ENCODE assay signal across 24 cellular contexts in the genomic region with DNA sequence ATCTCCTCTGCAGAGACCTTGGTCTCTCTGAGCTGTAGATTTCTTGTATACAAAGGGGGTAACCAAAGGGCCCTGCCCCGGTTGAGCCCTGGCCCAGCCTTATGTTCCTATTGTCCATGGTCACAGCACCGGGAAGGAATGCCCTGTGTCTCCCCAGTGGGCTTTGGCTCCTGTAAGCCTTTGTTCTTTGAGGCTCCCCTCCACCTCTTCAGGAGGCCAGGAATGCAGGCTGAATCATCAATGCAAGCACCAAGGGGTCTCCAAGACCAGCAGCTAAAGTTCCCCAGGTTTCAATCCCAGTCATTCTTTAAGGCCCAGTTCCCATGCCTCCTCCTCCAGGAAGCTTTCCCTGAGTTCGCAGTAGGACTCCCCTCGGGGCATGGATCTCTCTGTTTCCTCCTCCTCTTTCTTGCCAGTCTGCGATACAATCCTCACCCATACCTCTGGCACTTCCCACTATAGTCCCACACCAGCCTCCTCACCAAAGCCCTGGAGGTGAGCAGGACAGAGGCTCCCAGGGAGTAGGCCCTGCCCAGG. TPM values are rescaled to one million over a fixed set of nuclear protein-coding genes. Genes with fewer than 3 reads are reported as not detected.
"Had no signal": no experiment of that assay in that cellular context is flagged by ENCODE, and none has a peak within 500 bp of the region (broad histone marks: within the 10 kb centered on the region; RNA-seq: fewer than 3 reads in every experiment).

No MANE protein-coding gene starts in this region.

- H3K4me3 Mint-ChIP-seq: activated CD4-positive, alpha-beta memory T cell treated with anti-CD3 and anti-CD28 coated beads for 36 hours; activated CD4-positive, alpha-beta T cell treated with anti-CD3 and anti-CD28 coated beads for 36 hours; activated CD8-positive, alpha-beta memory T cell treated with anti-CD3 and anti-CD28 coated beads, Interleukin-2, amount 10 ng/mL, durations not matched to agents 7 days and 5 days; brain; central memory CD8-positive, alpha-beta T cell; natural killer cell treated with Interleukin-12 subunit alpha and Interleukin-12 subunit beta and Interleukin-15 and Interleukin-18, amount 100 ng/mL, for 72 hours had no signal

- H3K9me3 Mint-ChIP-seq: activated CD4-positive, alpha-beta memory T cell treated with anti-CD3 and anti-CD28 coated beads for 36 hours; brain; central memory CD8-positive, alpha-beta T cell; natural killer cell treated with Interleukin-12 subunit alpha and Interleukin-12 subunit beta and Interleukin-15 and Interleukin-18, amount 100 ng/mL, for 72 hours had no signal

- H3K4me1 ChIP-seq: gastrocnemius medialis had no signal

- H3K27ac Mint-ChIP-seq: activated CD4-positive, alpha-beta memory T cell treated with anti-CD3 and anti-CD28 coated beads for 36 hours; activated CD4-positive, alpha-beta T cell treated with anti-CD3 and anti-CD28 coated beads for 36 hours; activated CD8-positive, alpha-beta memory T cell treated with anti-CD3 and anti-CD28 coated beads, Interleukin-2, amount 10 ng/mL, durations not matched to agents 7 days and 5 days; brain; natural killer cell treated with Interleukin-12 subunit alpha and Interleukin-12 subunit beta and Interleukin-15 and Interleukin-18, amount 100 ng/mL, for 72 hours had no signal

- H3K36me3 ChIP-seq: gastrocnemius medialis, heart left ventricle, left lung, vagina had no signal

- H3K4me1 Mint-ChIP-seq: activated CD4-positive, alpha-beta T cell treated with anti-CD3 and anti-CD28 coated beads for 36 hours; activated CD8-positive, alpha-beta memory T cell treated with anti-CD3 and anti-CD28 coated beads, Interleukin-2, amount 10 ng/mL, durations not matched to agents 7 days and 5 days had no signal

- H3K27ac ChIP-seq: coronary artery, gastrocnemius medialis, heart left ventricle, left lung, tibial nerve, vagina, VCaP had no signal

- H3K27me3 Mint-ChIP-seq: activated CD4-positive, alpha-beta memory T cell treated with anti-CD3 and anti-CD28 coated beads for 36 hours; activated CD4-positive, alpha-beta T cell treated with anti-CD3 and anti-CD28 coated beads for 36 hours; activated CD8-positive, alpha-beta memory T cell treated with anti-CD3 and anti-CD28 coated beads, Interleukin-2, amount 10 ng/mL, durations not matched to agents 7 days and 5 days; central memory CD8-positive, alpha-beta T cell; natural killer cell treated with Interleukin-12 subunit alpha and Interleukin-12 subunit beta and Interleukin-15 and Interleukin-18, amount 100 ng/mL, for 72 hours had no signal

- DNase-seq: activated CD4-positive, alpha-beta memory T cell treated with anti-CD3 and anti-CD28 coated beads for 36 hours; activated CD4-positive, alpha-beta T cell treated with anti-CD3 and anti-CD28 coated beads for 36 hours; activated CD8-positive, alpha-beta memory T cell treated with anti-CD3 and anti-CD28 coated beads, Interleukin-2, amount 10 ng/mL, durations not matched to agents 7 days and 5 days; activated effector memory CD4-positive, alpha-beta T cell treated with Interleukin-2 at 50 U/mL for 16 hours; activated naive CD4-positive, alpha-beta T cell treated with anti-CD3 and anti-CD28 coated beads, Interleukin-2, amount 50 U/mL, for 16 hours; activated T-cell treated with anti-CD3 and anti-CD28 coated beads, Interleukin-2, amount 50 U/mL, for 1 hour; effector CD4-positive, alpha-beta T cell; gastrocnemius medialis; islet precursor cell; occipital lobe; right cardiac atrium; stimulated activated CD4-positive, alpha-beta T cell treated with anti-CD3 and anti-CD28 coated beads, Interleukin-4, amount 100 ng/mL, for 24 hours; stimulated activated naive CD4-positive, alpha-beta T cell treated with Interleukin-2 at 50 U/mL for 16 hours; substantia nigra had no signal

- H3K36me3 Mint-ChIP-seq: activated CD4-positive, alpha-beta memory T cell treated with anti-CD3 and anti-CD28 coated beads for 36 hours; activated CD8-positive, alpha-beta memory T cell treated with anti-CD3 and anti-CD28 coated beads, Interleukin-2, amount 10 ng/mL, durations not matched to agents 7 days and 5 days; natural killer cell treated with Interleukin-12 subunit alpha and Interleukin-12 subunit beta and Interleukin-15 and Interleukin-18, amount 100 ng/mL, for 72 hours had no signal

- H3K27me3 ChIP-seq: gastrocnemius medialis, heart left ventricle, left lung, tibial nerve, vagina had no signal

- H3K4me3 ChIP-seq: coronary artery, gastrocnemius medialis, heart left ventricle, left lung, skin epidermis, tibial nerve, vagina had no signal

- H3K9me3 ChIP-seq: gastrocnemius medialis, heart left ventricle, left lung, tibial nerve, vagina had no signal

- ATAC-seq: activated CD4-positive, alpha-beta T cell treated with anti-CD3 and anti-CD28 coated beads for 36 hours; activated CD8-positive, alpha-beta memory T cell treated with anti-CD3 and anti-CD28 coated beads, Interleukin-2, amount 10 ng/mL, durations not matched to agents 7 days and 5 days; gastrocnemius medialis; heart left ventricle; left lung; natural killer cell treated with Interleukin-12 subunit alpha and Interleukin-12 subunit beta and Interleukin-15 and Interleukin-18, amount 100 ng/mL, for 72 hours; right cardiac atrium had no signal

RNA-seq across cellular contexts. Expression of gene KLHL35, which starts 29.2 kb away (rescaled TPM):
- total RNA-seq: vagina had no signal
